In the genomic region with DNA sequence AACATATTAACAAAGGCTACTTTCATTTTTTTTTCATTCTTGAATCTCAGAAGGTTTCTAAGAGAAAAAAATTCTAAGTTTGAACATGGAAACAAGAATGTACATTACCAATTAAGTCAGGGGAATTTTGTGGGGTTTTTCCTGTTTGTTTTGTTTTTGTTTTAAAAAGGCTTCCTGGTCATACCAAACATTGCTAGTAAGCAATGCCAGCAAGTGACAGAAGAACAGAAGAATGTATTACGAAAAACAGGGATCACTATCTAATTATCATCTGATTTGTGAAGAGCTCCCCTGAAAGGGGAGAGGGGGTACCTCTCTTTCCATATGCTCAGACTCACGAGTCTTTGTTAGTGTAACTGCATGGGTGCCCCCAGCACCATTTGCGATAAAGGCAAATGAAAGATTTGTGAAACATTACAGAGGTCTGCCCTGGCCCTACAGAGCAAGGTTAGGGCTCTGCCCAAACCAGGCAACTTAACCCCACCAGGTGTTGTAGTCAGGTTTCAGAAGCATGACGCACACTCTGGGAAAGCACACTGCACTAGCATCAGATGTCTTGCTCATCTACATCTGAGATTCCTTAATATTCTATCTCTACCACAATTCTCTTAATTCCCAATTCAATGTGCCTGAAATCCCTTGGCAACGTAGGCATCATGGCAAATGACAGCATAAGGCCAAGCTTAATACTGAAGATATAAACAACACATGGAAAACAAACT, we compare ENCODE assay signal across 13 cellular contexts.
DNase-seq lines count a peak whose midpoint lies in the region; ATAC-seq and TF ChIP-seq lines count a peak whose summit lies in the region.
"Had no signal": no experiment of that assay in that cellular context is flagged by ENCODE, and none has a peak within 500 bp of the region (broad histone marks: within the 10 kb centered on the region; RNA-seq: fewer than 3 reads in every experiment).

No MANE protein-coding gene starts in this region.

- no peak for TF ChIP-seq EP300 in stomach (IDR thresholded peaks at IDR 0.05)

- H3K4me1 ChIP-seq in stomach, result peaks cover 5 to 43% (median 24%) of the 10 kb centered on the region in 4 donors

- H3K4me1 Mint-ChIP-seq in activated T-cell treated with anti-CD3 and anti-CD28 coated beads, Interleukin-2, amount 50 U/mL, for 24 hours (ENCODE audit: low read depth), result peaks cover 67% of the 10 kb centered on the region
- H3K4me1 Mint-ChIP-seq in activated T-cell treated with anti-CD3 and anti-CD28 coated beads, Interleukin-2, amount 50 U/mL, for 4 hours (ENCODE audit: low read depth), result peaks cover 50% of the 10 kb centered on the region

- no peaks in the 10 kb centered on the region for H3K27me3 Mint-ChIP-seq in activated T-cell treated with anti-CD3 and anti-CD28 coated beads, Interleukin-2, amount 50 U/mL, for 24 hours
- H3K27me3 Mint-ChIP-seq in activated T-cell treated with anti-CD3 and anti-CD28 coated beads, Interleukin-2, amount 50 U/mL, for 4 hours (ENCODE audit: low read depth), result no peaks in the 10 kb centered on the region

- no peak for DNase-seq in activated T-cell treated with anti-CD3 and anti-CD28 coated beads, Interleukin-2, amount 50 U/mL, for 24 hours
- no peak for DNase-seq in activated T-cell treated with anti-CD3 and anti-CD28 coated beads, Interleukin-2, amount 50 U/mL, for 4 hours
- DNase-seq in HPDE6-E6E7 (ENCODE audit: extremely low spot score) (peak; percentile 17), epithelial cell of proximal tubule (ENCODE audit: low read depth) (peak; percentile 30), stomach (no peak), coronary artery (ENCODE audit: low spot score) (no peak)
- DNase-seq: activated gamma-delta T cell; endodermal cell; NCI-H187 treated with DMSO at 0.1 percent for 48 hours; stimulated activated CD4-positive, alpha-beta T cell treated with anti-CD3 and anti-CD28 coated beads, Interleukin-2, amount 100 ng/mL, for 24 hours had no signal

- no peaks in the 10 kb centered on the region for H3K27me3 ChIP-seq in stomach

- no peak overlapping the region for H3K4me3 Mint-ChIP-seq in activated T-cell treated with anti-CD3 and anti-CD28 coated beads, Interleukin-2, amount 50 U/mL, for 24 hours
- no peak overlapping the region for H3K4me3 Mint-ChIP-seq in activated T-cell treated with anti-CD3 and anti-CD28 coated beads, Interleukin-2, amount 50 U/mL, for 4 hours
- H3K4me3 Mint-ChIP-seq: endodermal cell had no signal

- TF ChIP-seq POLR2A in stomach (IDR thresholded peaks at IDR 0.05), result no peak
- no peak for TF ChIP-seq POLR2A in GM18505 (IDR thresholded peaks at IDR 0.05; ENCODE audit: borderline replicate concordance, extremely low read depth, insufficient read depth, insufficient read length)

- H3K36me3 Mint-ChIP-seq in activated T-cell treated with anti-CD3 and anti-CD28 coated beads, Interleukin-2, amount 50 U/mL, for 24 hours (ENCODE audit: low read depth), result peaks cover 56% of the 10 kb centered on the region
- H3K36me3 Mint-ChIP-seq in activated T-cell treated with anti-CD3 and anti-CD28 coated beads, Interleukin-2, amount 50 U/mL, for 4 hours (ENCODE audit: insufficient read depth), result peaks cover 28% of the 10 kb centered on the region

- TF ChIP-seq CTCF in epithelial cell of proximal tubule (conservative IDR thresholded peaks at IDR 0.05; ENCODE audit: low read depth, low read length) (no peak), stomach (IDR thresholded peaks at IDR 0.05) (no peak), coronary artery (IDR thresholded peaks at IDR 0.05) (no peak)

- H3K27ac ChIP-seq in stomach, result peak overlapping the region in 3 of 5 donors; percentile 32 to 56 (median 46)
- peak overlapping the region in 1 of 2 donors; percentile 13 for H3K27ac ChIP-seq in coronary artery
- H3K27ac ChIP-seq: PC-9 had no signal

- H3K4me3 ChIP-seq in epithelial cell of proximal tubule (ENCODE audit: low read depth, low read length), result no peak overlapping the region
- H3K4me3 ChIP-seq in stomach, result no peak overlapping the region
- no peak overlapping the region for H3K4me3 ChIP-seq in coronary artery
- H3K4me3 ChIP-seq: PC-9 had no signal

- H3K9me3 ChIP-seq in stomach, result no peaks in the 10 kb centered on the region

- intact Hi-C loops in stomach (cut with DNase I; ENCODE audit: low total_unique reads), result loop anchor here (10.0 kb wide), 1 partner anchor 591 kb away; no protein-coding TSS in a partner anchor

- H3K36me3 ChIP-seq in stomach, result peaks cover 0 to 19% (median 8%) of the 10 kb centered on the region in 4 donors

- H3K9me3 Mint-ChIP-seq in activated T-cell treated with anti-CD3 and anti-CD28 coated beads, Interleukin-2, amount 50 U/mL, for 24 hours, result no peaks in the 10 kb centered on the region
- H3K9me3 Mint-ChIP-seq in activated T-cell treated with anti-CD3 and anti-CD28 coated beads, Interleukin-2, amount 50 U/mL, for 4 hours, result no peaks in the 10 kb centered on the region
- H3K9me3 Mint-ChIP-seq: endodermal cell had no signal

- no peak for ATAC-seq in activated T-cell treated with anti-CD3 and anti-CD28 coated beads, Interleukin-2, amount 50 U/mL, for 4 hours
- no peak for ATAC-seq in HG03457 (IDR thresholded peaks at IDR 0.05; ENCODE audit: unreplicated experiment)
- ATAC-seq in GM18505 (IDR thresholded peaks at IDR 0.05; ENCODE audit: unreplicated experiment), result no peak

- WGBS in stomach, 5 donors, result 80 to 87% (median 85%) methylated on average over 5 of the region's 5 CpGs

- peak overlapping the region; percentile 81 for H3K27ac Mint-ChIP-seq in activated T-cell treated with anti-CD3 and anti-CD28 coated beads, Interleukin-2, amount 50 U/mL, for 24 hours
- H3K27ac Mint-ChIP-seq: endodermal cell had no signal

Comparison
In these comparisons a context has a peak if more than half of its experiments do, and no peak if none do; other contexts are left out.
1. DNase-seq: peak in HPDE6-E6E7 (single experiment) and epithelial cell of proximal tubule (single experiment); none in activated T-cell treated with anti-CD3 and anti-CD28 coated beads, Interleukin-2, amount 50 U/mL, for 24 hours (single experiment), activated T-cell treated with anti-CD3 and anti-CD28 coated beads, Interleukin-2, amount 50 U/mL, for 4 hours (single experiment), stomach (single experiment) and coronary artery (single experiment).